8 cellular contexts compared by ENCODE assay signal in genomic region chr16:70523013-70523620, GRCh38. TPM values are rescaled to one million over a fixed set of nuclear protein-coding genes. Genes with fewer than 3 reads are reported as not detected.
DNase-seq lines count a peak whose midpoint lies in the region; ATAC-seq and TF ChIP-seq lines count a peak whose summit lies in the region.

Gene COG4 (minus strand): TSS chr16:70523554. CDS start chr16:70523543, 11 bp downstream.

- DNase-seq in NCI-H1930 (lab: John Stamatoyannopoulos, UW), result peak; percentile 63 to 66
- DNase-seq in UCSD-AML1 (lab: John Stamatoyannopoulos, UW; ENCODE audit: unreplicated experiment), result peak; percentile 84
- peak; percentile 84 to 88 (median 85) for DNase-seq in body of pancreas
- DNase-seq in iPS DF 4.7 (ENCODE audit: extremely low read depth, low spot score), result peak; percentile 30
- peak; percentile 81 to 83 for DNase-seq in gastrocnemius medialis

- in situ Hi-C loops in gastrocnemius medialis (cut with MboI; ENCODE audit: low sequenced_read_pairs in 4 of 4), result no loop called here

- ATAC-seq in HG02642 (IDR thresholded peaks at IDR 0.05; ENCODE audit: poor library complexity, unreplicated experiment) (peak; percentile 77), body of pancreas (peak; percentile 91), gastrocnemius medialis (peak; percentile 86 to 87), GM19328 (IDR thresholded peaks at IDR 0.05; ENCODE audit: unreplicated experiment) (no peak)

- H3K4me1 ChIP-seq in body of pancreas (peaks cover 38% of the 10 kb centered on the region), gastrocnemius medialis (peaks cover 35 to 43% of the 10 kb centered on the region in 2 donors)

- no peak for TF ChIP-seq POLR2A in body of pancreas (IDR thresholded peaks at IDR 0.05)
- TF ChIP-seq POLR2A in gastrocnemius medialis (IDR thresholded peaks at IDR 0.05), result no peak

- TF ChIP-seq CTCF in body of pancreas (IDR thresholded peaks at IDR 0.05), result no peak
- no peak for TF ChIP-seq CTCF in gastrocnemius medialis (IDR thresholded peaks at IDR 0.05 in 4 of 5, conservative IDR thresholded peaks at IDR 0.05 in 1 of 5)

- intact Hi-C loops in body of pancreas (cut with DNase I) (no loop called here), gastrocnemius medialis (cut with DNase I; ENCODE audit: low total_unique reads) (loop anchor here (5.0 kb wide), 1 partner anchor 141 kb away; no protein-coding TSS in a partner anchor)

- H3K4me3 ChIP-seq in GM08714 (ENCODE audit: low read length) (peak within 1 kb of the TSS; percentile 99), body of pancreas (peak within 1 kb of the TSS; percentile 77 to 95), gastrocnemius medialis (peak within 1 kb of the TSS; percentile 78 to 99 (median 90))

- H3K9me3 ChIP-seq in body of pancreas (no peaks in the 10 kb centered on the region), gastrocnemius medialis (no peaks in the 10 kb centered on the region)

- H3K27me3 ChIP-seq in body of pancreas, result no peaks in the 10 kb centered on the region
- no peaks in the 10 kb centered on the region for H3K27me3 ChIP-seq in gastrocnemius medialis

- H3K36me3 ChIP-seq in body of pancreas (replicated peaks in 1 of 2; ENCODE audit: insufficient read depth in 1 of 2, low read depth in 2 of 2) (peaks cover 0 to 6% of the 10 kb centered on the region in 2 donors), gastrocnemius medialis (peaks cover 0 to 19% of the 10 kb centered on the region in 2 donors)

- 0 to 2% methylated on average over 32 to 34 of the region's 34 CpGs for WGBS in body of pancreas, 2 donors

- H3K27ac ChIP-seq in body of pancreas (peak within 1 kb of the TSS; percentile 52 to 95 (median 79)), gastrocnemius medialis (peak within 1 kb of the TSS; percentile 88 to 95 (median 92))

RNA-seq across cellular contexts. Expression of gene COG4, which starts in this region (rescaled TPM):
- total RNA-seq in body of pancreas, result 10 to 100 TPM; 23.1 to 43.8 TPM
- 100 to 1,000 TPM in 1 of 4 donors, 10 to 100 TPM in 3; 71.8 to 113 (median 82.0) TPM for total RNA-seq in gastrocnemius medialis

Comparison
In these comparisons a context has a peak if more than half of its experiments do, and no peak if none do; other contexts are left out.
1. DNase-seq: peak in every context shown above with its lines; median percentile 85 in body of pancreas; 84 in UCSD-AML1; 82 in gastrocnemius medialis; 64 in NCI-H1930; 30 in iPS DF 4.7.